20 cellular contexts compared by ENCODE assay signal in genomic region chr22:37312549-37313183, GRCh38. TPM values are rescaled to one million over a fixed set of nuclear protein-coding genes. Genes with fewer than 3 reads are reported as not detected.
A peak's percentile ranks its signal among the peaks of the same experiment; 100 is the strongest.
DNase-seq lines count a peak whose midpoint lies in the region; ATAC-seq and TF ChIP-seq lines count a peak whose summit lies in the region.
"Had no signal": no experiment of that assay in that cellular context is flagged by ENCODE, and none has a peak within 500 bp of the region (broad histone marks: within the 10 kb centered on the region; RNA-seq: fewer than 3 reads in every experiment).

No MANE protein-coding gene starts in this region.

- H3K4ac ChIP-seq in mesenchymal stem cell (ENCODE audit: low read depth in 1 of 2, low read length in 2 of 2), result peak overlapping the region; percentile 57 to 84

- no peak overlapping the region for H2AFZ ChIP-seq in mesenchymal stem cell (ENCODE audit: low read depth, low read length)
- H2AFZ ChIP-seq: PC-9 had no signal

- H3K4me2 ChIP-seq in BLaER1 treated with 17β-estradiol and CSF1 and Interleukin-3, amounts not matched to agents 10 nM and 100 nM, result peak overlapping the region; percentile 83 to 98 (median 97)
- no peak overlapping the region for H3K4me2 ChIP-seq in mesenchymal stem cell (ENCODE audit: low read length, poor library complexity, severe bottlenecking)
- H3K4me2 ChIP-seq: PC-9 had no signal

- no peak overlapping the region for H4K8ac ChIP-seq in mesenchymal stem cell (ENCODE audit: low read length)

- H3K79me1 ChIP-seq in mesenchymal stem cell (replicated peaks; ENCODE audit: low read length, poor library complexity, severe bottlenecking), result no peaks in the 10 kb centered on the region

- 87% methylated on average over 9 of the region's 9 CpGs for WGBS in mesenchymal stem cell

- peak overlapping the region; percentile 87 for H4K91ac ChIP-seq in mesenchymal stem cell (ENCODE audit: low read length)

- H3K4me1 Mint-ChIP-seq in activated CD8-positive, alpha-beta T cell treated with anti-CD3 and anti-CD28 coated beads, Interleukin-2, amount 10 ng/mL, durations not matched to agents 7 days and 5 days (ENCODE audit: low read depth), result peaks cover 87% of the 10 kb centered on the region

- peak overlapping the region; percentile 87 for H2BK15ac ChIP-seq in mesenchymal stem cell (ENCODE audit: low read depth, poor library complexity, severe bottlenecking)

- H3K36me3 Mint-ChIP-seq in activated CD8-positive, alpha-beta T cell treated with anti-CD3 and anti-CD28 coated beads, Interleukin-2, amount 10 ng/mL, durations not matched to agents 7 days and 5 days (ENCODE audit: low read depth), result peaks cover 65% of the 10 kb centered on the region
- H3K36me3 Mint-ChIP-seq: IgD-negative memory B cell had no signal

- H3K4me3 ChIP-seq in BLaER1 treated with 17β-estradiol and CSF1 and Interleukin-3, amounts not matched to agents 10 nM and 100 nM, result no peak overlapping the region
- H3K4me3 ChIP-seq in HL-60 (replicated peaks; ENCODE audit: insufficient read depth, low read length) (no peak overlapping the region), mesenchymal stem cell (ENCODE audit: insufficient read depth in 1 of 2, low read depth in 1 of 2, low read length in 2 of 2) (no peak overlapping the region)
- H3K4me3 ChIP-seq: PC-9, right lobe of liver, thyroid gland had no signal

- H3K27me3 ChIP-seq in BLaER1 treated with 17β-estradiol and CSF1 and Interleukin-3, amounts not matched to agents 10 nM and 100 nM, result no peaks in the 10 kb centered on the region
- no peaks in the 10 kb centered on the region for H3K27me3 ChIP-seq in HL-60 (ENCODE audit: insufficient read depth, poor library complexity, severe bottlenecking)
- H3K27me3 ChIP-seq in mesenchymal stem cell (ENCODE audit: control insufficient read depth in 1 of 2, insufficient read depth in 1 of 2, low read length in 2 of 2), result peaks cover 0 to 4% of the 10 kb centered on the region in 2 experiments
- H3K27me3 ChIP-seq: right lobe of liver, thyroid gland had no signal

- no peak for ATAC-seq in activated CD8-positive, alpha-beta T cell treated with anti-CD3 and anti-CD28 coated beads, Interleukin-2, amount 10 ng/mL, durations not matched to agents 7 days and 5 days
- ATAC-seq in HG02610 (IDR thresholded peaks at IDR 0.05; ENCODE audit: unreplicated experiment), result no peak
- ATAC-seq: right lobe of liver had no signal

- peak overlapping the region in 3 of 11 experiments; percentile 6 to 52 (median 25); a peak in 4 of 22 replicates for H3K27ac ChIP-seq in BLaER1 treated with 17β-estradiol and CSF1 and Interleukin-3, amounts not matched to agents 10 nM and 100 nM
- H3K27ac ChIP-seq in HL-60 (replicated peaks) (peak overlapping the region; percentile 8), mesenchymal stem cell (ENCODE audit: low read length, poor library complexity, severe bottlenecking) (no peak overlapping the region)
- H3K27ac ChIP-seq: C4-2B, PC-9, right lobe of liver, thyroid gland had no signal

- peak overlapping the region; percentile 91 to 99 for H2BK12ac ChIP-seq in mesenchymal stem cell (ENCODE audit: low read length in 2 of 2)

- DNase-seq in HL-60 (ENCODE audit: low read depth in 1 of 2, low spot score in 1 of 2) (peak in 1 of 2 experiments; percentile 34), mesenchymal stem cell (no peak), HuH-7.5 (ENCODE audit: low spot score) (no peak), islet precursor cell (no peak), NCI-H1048 (lab: John Stamatoyannopoulos, UW) (no peak)
- DNase-seq in activated CD8-positive, alpha-beta T cell treated with anti-CD3 and anti-CD28 coated beads, Interleukin-2, amount 10 ng/mL, durations not matched to agents 7 days and 5 days, result no peak
- DNase-seq: DND-41, midbrain, NCI-H1092, NCI-H526, nucleus accumbens, PC-9, right lobe of liver, thyroid gland had no signal

- no peak overlapping the region for H3K23ac ChIP-seq in mesenchymal stem cell (ENCODE audit: low read length in 2 of 2)

- peak overlapping the region; percentile 75 for H2BK120ac ChIP-seq in mesenchymal stem cell (ENCODE audit: low read depth, low read length)

- H3K9me3 ChIP-seq in BLaER1 treated with 17β-estradiol and CSF1 and Interleukin-3, amounts not matched to agents 10 nM and 100 nM (replicated peaks in 1 of 11), result no peaks in the 10 kb centered on the region
- no peaks in the 10 kb centered on the region for H3K9me3 ChIP-seq in mesenchymal stem cell (ENCODE audit: control insufficient read depth, low read length)
- H3K9me3 ChIP-seq: right lobe of liver, thyroid gland had no signal

- peak overlapping the region in 1 of 2 experiments; percentile 35 for H3K14ac ChIP-seq in mesenchymal stem cell (ENCODE audit: low read length in 2 of 2)

- no peak for TF ChIP-seq CTCF in HL-60 (IDR thresholded peaks at IDR 0.05; ENCODE audit: insufficient read depth, low read length)

- H3K27ac Mint-ChIP-seq in activated CD8-positive, alpha-beta T cell treated with anti-CD3 and anti-CD28 coated beads, Interleukin-2, amount 10 ng/mL, durations not matched to agents 7 days and 5 days, result peak overlapping the region; percentile 77

- H3K4me1 ChIP-seq in BLaER1 treated with 17β-estradiol and CSF1 and Interleukin-3, amounts not matched to agents 10 nM and 100 nM, result peaks cover 78 to 98% (median 92%) of the 10 kb centered on the region in 10 experiments
- peaks cover 65% of the 10 kb centered on the region for H3K4me1 ChIP-seq in mesenchymal stem cell (ENCODE audit: control insufficient read depth, insufficient read depth, low read depth, low read length)

- peak overlapping the region; percentile 50 for H2AK5ac ChIP-seq in mesenchymal stem cell (ENCODE audit: low read length, severe bottlenecking)

- POLR2A ChIA-PET in activated CD8-positive, alpha-beta T cell treated with anti-CD3 and anti-CD28 coated beads, Interleukin-2, amount 10 ng/mL, durations not matched to agents 7 days and 5 days (lab: Charles Lee), result interaction anchor here (0.5 to 1.1 kb wide), 2 partner anchors 45 to 79 kb away, joined by 3 to 4 read pairs; no protein-coding TSS in a partner anchor

- H3K27me3 Mint-ChIP-seq in activated CD8-positive, alpha-beta T cell treated with anti-CD3 and anti-CD28 coated beads, Interleukin-2, amount 10 ng/mL, durations not matched to agents 7 days and 5 days (ENCODE audit: low read depth), result no peaks in the 10 kb centered on the region
- H3K27me3 Mint-ChIP-seq: IgD-negative memory B cell had no signal

- H3K9ac ChIP-seq in BLaER1 treated with 17β-estradiol and CSF1 and Interleukin-3, amounts not matched to agents 10 nM and 100 nM, result peak overlapping the region in 7 of 11 experiments; percentile 7 to 56 (median 30); a peak in 7 of 22 replicates
- H3K9ac ChIP-seq in mesenchymal stem cell (ENCODE audit: low read length), result no peak overlapping the region

- CTCF ChIA-PET in activated CD8-positive, alpha-beta T cell treated with anti-CD3 and anti-CD28 coated beads, Interleukin-2, amount 10 ng/mL, durations not matched to agents 7 days and 5 days (lab: Charles Lee), result interaction anchor here (0.7 to 6.1 kb wide), 4 partner anchors 45 to 171 kb away, joined by 3 to 29 read pairs (median 8); no protein-coding TSS in a partner anchor

- H3K9me3 Mint-ChIP-seq in activated CD8-positive, alpha-beta T cell treated with anti-CD3 and anti-CD28 coated beads, Interleukin-2, amount 10 ng/mL, durations not matched to agents 7 days and 5 days (ENCODE audit: insufficient read depth), result no peaks in the 10 kb centered on the region
- H3K9me3 Mint-ChIP-seq: IgD-negative memory B cell had no signal

- H3K36me3 ChIP-seq in BLaER1 treated with 17β-estradiol and CSF1 and Interleukin-3, amounts not matched to agents 10 nM and 100 nM, result peaks cover 0 to 67% (median 8%) of the 10 kb centered on the region in 11 experiments; a peak in 11 of 22 replicates
- no peaks in the 10 kb centered on the region for H3K36me3 ChIP-seq in mesenchymal stem cell (ENCODE audit: control insufficient read depth in 1 of 2, insufficient read depth in 2 of 2, low read depth in 1 of 2, low read length in 2 of 2)
- H3K36me3 ChIP-seq: right lobe of liver, thyroid gland had no signal

- no peak overlapping the region for H2BK5ac ChIP-seq in mesenchymal stem cell (ENCODE audit: low read depth, low read length, poor library complexity, severe bottlenecking)

- peaks cover 0 to 93% (median 12%) of the 10 kb centered on the region in 11 experiments; a peak in 11 of 22 replicates for H4K20me1 ChIP-seq in BLaER1 treated with 17β-estradiol and CSF1 and Interleukin-3, amounts not matched to agents 10 nM and 100 nM

- H3K4me3 Mint-ChIP-seq in activated CD8-positive, alpha-beta T cell treated with anti-CD3 and anti-CD28 coated beads, Interleukin-2, amount 10 ng/mL, durations not matched to agents 7 days and 5 days, result no peak overlapping the region

- peak overlapping the region; percentile 75 to 93 for H3K18ac ChIP-seq in mesenchymal stem cell (ENCODE audit: low read depth in 1 of 2, low read length in 2 of 2)

RNA-seq across cellular contexts. Expression of gene CYTH4, which starts 30.4 kb away (rescaled TPM):
- 100 to 1,000 TPM; 107 to 114 TPM for total RNA-seq in activated CD8-positive, alpha-beta T cell treated with anti-CD3 and anti-CD28 coated beads, Interleukin-2, amount 10 ng/mL, durations not matched to agents 7 days and 5 days
- 0.65 TPM for polyA plus RNA-seq in mesenchymal stem cell (2013, experiment 1 of 2)
- polyA plus RNA-seq in mesenchymal stem cell (2013, experiment 2 of 2), result 0.41 TPM
- total RNA-seq: bronchial epithelial cell, kidney epithelial cell, PC-9 had no signal
